Comparison of ENCODE assay signal across 22 cellular contexts in genomic region chr14:104086210-104086660, GRCh38. TPM values are rescaled to one million over a fixed set of nuclear protein-coding genes. Genes with fewer than 3 reads are reported as not detected.
A peak's percentile ranks its signal among the peaks of the same experiment; 100 is the strongest.
DNase-seq lines count a peak whose midpoint lies in the region; ATAC-seq, FAIRE-seq and TF ChIP-seq lines count a peak whose summit lies in the region.
"Had no signal": no experiment of that assay in that cellular context is flagged by ENCODE, and none has a peak within 500 bp of the region (broad histone marks: within the 10 kb centered on the region; RNA-seq: fewer than 3 reads in every experiment).

No MANE protein-coding gene starts in this region.

- H3K27ac Mint-ChIP-seq in activated CD4-positive, alpha-beta memory T cell treated with anti-CD3 and anti-CD28 coated beads for 36 hours, result no peak overlapping the region
- no peak overlapping the region for H3K27ac Mint-ChIP-seq in activated CD4-positive, alpha-beta memory T cell treated with anti-CD3 and anti-CD28 coated beads, Interleukin-2, amount 10 ng/mL, durations not matched to agents 7 days and 5 days
- H3K27ac Mint-ChIP-seq: activated T-helper 1 cell treated with anti-CD3 and anti-CD28 coated beads, Interleukin-12 subunit alpha, Interleukin-12 subunit beta, Interleukin-2, Interleukin-4 antibody, amounts not matched to agents 30 ng/mL and 10 ng/mL and 1 ng/mL, durations not matched to agents 14 hours and 24 hours and 36 hours; CD14-positive monocyte; stimulated activated effector memory CD8-positive, alpha-beta T cell treated with anti-CD3 and anti-CD28 coated beads, Interleukin-12 subunit alpha, Interleukin-12 subunit beta, amount 100 ng/mL, for 72 hours; type B pancreatic cell had no signal

- H3K4me1 Mint-ChIP-seq in activated CD4-positive, alpha-beta memory T cell treated with anti-CD3 and anti-CD28 coated beads for 36 hours (ENCODE audit: low read depth), result peaks cover 2% of the 10 kb centered on the region
- no peaks in the 10 kb centered on the region for H3K4me1 Mint-ChIP-seq in activated CD4-positive, alpha-beta memory T cell treated with anti-CD3 and anti-CD28 coated beads, Interleukin-2, amount 10 ng/mL, durations not matched to agents 7 days and 5 days
- H3K4me1 Mint-ChIP-seq: CD14-positive monocyte; stimulated activated effector memory CD8-positive, alpha-beta T cell treated with anti-CD3 and anti-CD28 coated beads, Interleukin-12 subunit alpha, Interleukin-12 subunit beta, amount 100 ng/mL, for 72 hours had no signal

- peak overlapping the region; percentile 40 for H3K4me3 ChIP-seq in NT2/D1 (ENCODE audit: insufficient read length, low read depth)
- no peak overlapping the region for H3K4me3 ChIP-seq in hepatocyte
- H3K4me3 ChIP-seq in pancreas, result no peak overlapping the region
- H3K4me3 ChIP-seq in left lung, result no peak overlapping the region
- H3K4me3 ChIP-seq: K562 had no signal

- H2AFZ ChIP-seq in hepatocyte, result no peak overlapping the region

- H3K36me3 ChIP-seq in NT2/D1 (ENCODE audit: insufficient read depth, insufficient read length, low read length) (no peaks in the 10 kb centered on the region), hepatocyte (replicated peaks; ENCODE audit: insufficient read depth, low read depth) (no peaks in the 10 kb centered on the region), pancreas (no peaks in the 10 kb centered on the region), left lung (no peaks in the 10 kb centered on the region)
- H3K36me3 ChIP-seq: Peyer's patch had no signal

- H3K27me3 Mint-ChIP-seq in activated CD4-positive, alpha-beta memory T cell treated with anti-CD3 and anti-CD28 coated beads for 36 hours, result peaks cover 10% of the 10 kb centered on the region
- H3K27me3 Mint-ChIP-seq in activated CD4-positive, alpha-beta memory T cell treated with anti-CD3 and anti-CD28 coated beads, Interleukin-2, amount 10 ng/mL, durations not matched to agents 7 days and 5 days, result peaks cover 6% of the 10 kb centered on the region

- H3K9me3 Mint-ChIP-seq in activated CD4-positive, alpha-beta memory T cell treated with anti-CD3 and anti-CD28 coated beads for 36 hours, result no peaks in the 10 kb centered on the region
- no peaks in the 10 kb centered on the region for H3K9me3 Mint-ChIP-seq in activated CD4-positive, alpha-beta memory T cell treated with anti-CD3 and anti-CD28 coated beads, Interleukin-2, amount 10 ng/mL, durations not matched to agents 7 days and 5 days
- H3K9me3 Mint-ChIP-seq: activated T-helper 1 cell treated with anti-CD3 and anti-CD28 coated beads, Interleukin-12 subunit alpha, Interleukin-12 subunit beta, Interleukin-2, Interleukin-4 antibody, amounts not matched to agents 30 ng/mL and 10 ng/mL and 1 ng/mL, durations not matched to agents 14 hours and 24 hours and 36 hours; stimulated activated effector memory CD8-positive, alpha-beta T cell treated with anti-CD3 and anti-CD28 coated beads, Interleukin-12 subunit alpha, Interleukin-12 subunit beta, amount 100 ng/mL, for 72 hours; type B pancreatic cell had no signal

- H3K4me2 ChIP-seq in hepatocyte, result peak overlapping the region; percentile 78

- POLR2A ChIA-PET in activated CD4-positive, alpha-beta memory T cell treated with anti-CD3 and anti-CD28 coated beads for 36 hours (lab: Charles Lee), result no interaction called here
- POLR2A ChIA-PET in activated CD4-positive, alpha-beta memory T cell treated with anti-CD3 and anti-CD28 coated beads, Interleukin-2, amount 10 ng/mL, durations not matched to agents 7 days and 5 days (lab: Charles Lee), result no interaction called here

- ATAC-seq in pancreas (no peak), left lung (no peak)
- ATAC-seq: stimulated activated effector memory CD8-positive, alpha-beta T cell treated with anti-CD3 and anti-CD28 coated beads, Interleukin-12 subunit alpha, Interleukin-12 subunit beta, amount 100 ng/mL, for 72 hours had no signal

- CTCF ChIA-PET in activated CD4-positive, alpha-beta memory T cell treated with anti-CD3 and anti-CD28 coated beads for 36 hours (lab: Charles Lee), result interaction anchor here (1.4 to 1.6 kb wide), 2 partner anchors 8 to 11 kb away, joined by 3 to 6 read pairs; no protein-coding TSS in a partner anchor
- CTCF ChIA-PET in activated CD4-positive, alpha-beta memory T cell treated with anti-CD3 and anti-CD28 coated beads, Interleukin-2, amount 10 ng/mL, durations not matched to agents 7 days and 5 days (lab: Charles Lee), result interaction anchor here (3.8 kb wide), 1 partner anchor 8 kb away, joined by 9 read pairs; no protein-coding TSS in a partner anchor

- peaks cover 4% of the 10 kb centered on the region for H3K4me1 ChIP-seq in NT2/D1 (ENCODE audit: insufficient read depth, insufficient read length)
- H3K4me1 ChIP-seq in hepatocyte (ENCODE audit: insufficient read depth), result peaks cover 21% of the 10 kb centered on the region
- H3K4me1 ChIP-seq in pancreas, result no peaks in the 10 kb centered on the region
- no peaks in the 10 kb centered on the region for H3K4me1 ChIP-seq in left lung

- H3K27ac ChIP-seq in hepatocyte (no peak overlapping the region), pancreas (no peak overlapping the region), left lung (no peak overlapping the region)
- H3K27ac ChIP-seq: skin epidermis had no signal

- H3K27me3 ChIP-seq in NT2/D1 (ENCODE audit: insufficient read depth, insufficient read length), result peaks cover 10% of the 10 kb centered on the region
- H3K27me3 ChIP-seq in hepatocyte, result peaks cover 3% of the 10 kb centered on the region
- no peaks in the 10 kb centered on the region for H3K27me3 ChIP-seq in pancreas
- H3K27me3 ChIP-seq in left lung, result peaks cover 5 to 68% of the 10 kb centered on the region in 2 donors
- H3K27me3 ChIP-seq: Peyer's patch had no signal

- DNase-seq in activated CD4-positive, alpha-beta memory T cell treated with anti-CD3 and anti-CD28 coated beads for 36 hours, result peak; percentile 7
- DNase-seq in activated CD4-positive, alpha-beta memory T cell treated with anti-CD3 and anti-CD28 coated beads, Interleukin-2, amount 10 ng/mL, durations not matched to agents 7 days and 5 days, result no peak
- DNase-seq in NT2/D1 (ENCODE audit: low read depth, low spot score) (no peak), hepatocyte (ENCODE audit: low spot score) (peak; percentile 6), pancreas (peak in 5 of 6 donors; percentile 0 to 72 (median 13)), left lung (no peak), GDM1 (lab: John Stamatoyannopoulos, UW) (no peak), GM20000 (ENCODE audit: low spot score) (no peak)
- DNase-seq: 8988T; activated CD4-positive, alpha-beta T cell treated with anti-CD3 and anti-CD28 coated beads, Interleukin-2, amount 50 U/mL, for 48 hours; erythroblast; midbrain; NCI-H1048; NCI-H774 had no signal

- FAIRE-seq in pancreas (lab: Jason Lieb, UNC), result no peak
- FAIRE-seq: colon, K562 had no signal

- WGBS in hepatocyte (ENCODE audit: low lambda C conversion rate, missing lambda C conversion rate), result 94% methylated on average over 12 of the region's 13 CpGs
- WGBS in pancreas, 2 donors, result 83 to 89% methylated on average over 11 to 13 of the region's 13 CpGs

- no peaks in the 10 kb centered on the region for H3K9me2 ChIP-seq in hepatocyte (replicated peaks; ENCODE audit: insufficient read depth)

- H3K36me3 Mint-ChIP-seq in activated CD4-positive, alpha-beta memory T cell treated with anti-CD3 and anti-CD28 coated beads for 36 hours, result no peaks in the 10 kb centered on the region
- no peaks in the 10 kb centered on the region for H3K36me3 Mint-ChIP-seq in activated CD4-positive, alpha-beta memory T cell treated with anti-CD3 and anti-CD28 coated beads, Interleukin-2, amount 10 ng/mL, durations not matched to agents 7 days and 5 days (ENCODE audit: low read depth)
- H3K36me3 Mint-ChIP-seq: CD14-positive monocyte; stimulated activated effector memory CD8-positive, alpha-beta T cell treated with anti-CD3 and anti-CD28 coated beads, Interleukin-12 subunit alpha, Interleukin-12 subunit beta, amount 100 ng/mL, for 72 hours; type B pancreatic cell had no signal

- H3K9me3 ChIP-seq in NT2/D1 (ENCODE audit: insufficient read depth, low read length) (no peaks in the 10 kb centered on the region; the same call in 1 of the 2 replicates), hepatocyte (ENCODE audit: low read depth) (no peaks in the 10 kb centered on the region), pancreas (no peaks in the 10 kb centered on the region), left lung (no peaks in the 10 kb centered on the region)
- H3K9me3 ChIP-seq: Peyer's patch had no signal

- H4K20me1 ChIP-seq in hepatocyte (ENCODE audit: insufficient read depth, poor library complexity, severe bottlenecking), result no peaks in the 10 kb centered on the region

- no peaks in the 10 kb centered on the region for H3K79me2 ChIP-seq in hepatocyte

- no peak overlapping the region for H3K4me3 Mint-ChIP-seq in activated CD4-positive, alpha-beta memory T cell treated with anti-CD3 and anti-CD28 coated beads for 36 hours
- H3K4me3 Mint-ChIP-seq in activated CD4-positive, alpha-beta memory T cell treated with anti-CD3 and anti-CD28 coated beads, Interleukin-2, amount 10 ng/mL, durations not matched to agents 7 days and 5 days, result no peak overlapping the region
- H3K4me3 Mint-ChIP-seq: activated T-helper 1 cell treated with anti-CD3 and anti-CD28 coated beads, Interleukin-12 subunit alpha, Interleukin-12 subunit beta, Interleukin-2, Interleukin-4 antibody, amounts not matched to agents 30 ng/mL and 10 ng/mL and 1 ng/mL, durations not matched to agents 14 hours and 24 hours and 36 hours; CD14-positive monocyte; stimulated activated effector memory CD8-positive, alpha-beta T cell treated with anti-CD3 and anti-CD28 coated beads, Interleukin-12 subunit alpha, Interleukin-12 subunit beta, amount 100 ng/mL, for 72 hours; type B pancreatic cell had no signal

- peak overlapping the region; percentile 56 for H3K9ac ChIP-seq in NT2/D1 (ENCODE audit: insufficient read length, low read depth)

- intact Hi-C loops in activated CD4-positive, alpha-beta memory T cell treated with anti-CD3 and anti-CD28 coated beads for 36 hours (cut with micrococcal nuclease), result no loop called here
- intact Hi-C loops in pancreas (cut with DNase I), result no loop called here
- intact Hi-C loops in left lung (cut with DNase I), result no loop called here

- TF ChIP-seq CTCF in hepatocyte (IDR thresholded peaks at IDR 0.05; ENCODE audit: poor library complexity) (no peak), pancreas (IDR thresholded peaks at IDR 0.05) (no peak), left lung (IDR thresholded peaks at IDR 0.05) (no peak), GM20000 (IDR thresholded peaks at IDR 0.05; ENCODE audit: extremely low read depth, missing control alignments) (no peak)

RNA-seq across cellular contexts. Expression of gene ASPG, which starts 0.7 kb away (rescaled TPM):
- not detected for total RNA-seq in activated CD4-positive, alpha-beta memory T cell treated with anti-CD3 and anti-CD28 coated beads for 36 hours
- total RNA-seq in activated CD4-positive, alpha-beta memory T cell treated with anti-CD3 and anti-CD28 coated beads, Interleukin-2, amount 10 ng/mL, durations not matched to agents 7 days and 5 days, result not detected
- total RNA-seq in hepatocyte (4.9 and 5.9 TPM in 2 replicates), pancreas (under 1 TPM in 4 of 6 donors, not detected in 2; 0.16 to 0.52 (median 0.19) TPM), left lung (1 to 10 TPM; 1.4 TPM)
- polyA plus RNA-seq in hepatocyte (14.7 and 20.3 TPM in 2 replicates), pancreas (under 1 TPM; 0.27 to 0.68 TPM)
- total RNA-seq: activated T-helper 1 cell treated with anti-CD3 and anti-CD28 coated beads, Interleukin-12 subunit alpha, Interleukin-12 subunit beta, Interleukin-2, Interleukin-4 antibody, amounts not matched to agents 30 ng/mL and 10 ng/mL and 1 ng/mL, durations not matched to agents 14 hours and 24 hours and 36 hours had no signal
- polyA plus RNA-seq: CD14-positive monocyte, K562 had no signal

RNA-seq across cellular contexts. Expression of gene KIF26A, which starts 52.2 kb away (rescaled TPM):
- under 1 TPM; 0.29 to 0.38 TPM for total RNA-seq in activated CD4-positive, alpha-beta memory T cell treated with anti-CD3 and anti-CD28 coated beads for 36 hours
- 1 to 10 TPM; 7.7 to 7.9 TPM for total RNA-seq in activated CD4-positive, alpha-beta memory T cell treated with anti-CD3 and anti-CD28 coated beads, Interleukin-2, amount 10 ng/mL, durations not matched to agents 7 days and 5 days
- total RNA-seq in hepatocyte, result 5.0 and 6.1 TPM in 2 replicates
- polyA plus RNA-seq in hepatocyte, result 3.5 and 4.4 TPM in 2 replicates
- 10 to 100 TPM in 2 of 6 donors, 1 to 10 TPM in 4; 5.3 to 13.2 (median 8.4) TPM for total RNA-seq in pancreas
- 1 to 10 TPM; 3.6 to 4.3 TPM for polyA plus RNA-seq in pancreas
- total RNA-seq in left lung, result 1 to 10 TPM; 4.5 to 5.4 TPM
- polyA plus RNA-seq: CD14-positive monocyte, K562 had no signal

Comparison
In these comparisons a context has a peak if more than half of its experiments do, and no peak if none do; other contexts are left out.
1. DNase-seq: peak in activated CD4-positive, alpha-beta memory T cell treated with anti-CD3 and anti-CD28 coated beads for 36 hours (single experiment), hepatocyte (single experiment) and pancreas (5 of 6); none in activated CD4-positive, alpha-beta memory T cell treated with anti-CD3 and anti-CD28 coated beads, Interleukin-2, amount 10 ng/mL, durations not matched to agents 7 days and 5 days (single experiment), NT2/D1 (single experiment), left lung (0 of 2), GDM1 (single experiment) and GM20000 (single experiment).